Comparison of ENCODE assay signal across 8 cellular contexts in genomic region chr2:222797308-222797707, GRCh38.
DNase-seq lines count a peak whose midpoint lies in the region; ATAC-seq and TF ChIP-seq lines count a peak whose summit lies in the region.
"Had no signal": no experiment of that assay in that cellular context is flagged by ENCODE, and none has a peak within 500 bp of the region (broad histone marks: within the 10 kb centered on the region; RNA-seq: fewer than 3 reads in every experiment).

No MANE protein-coding gene starts in this region.

- H3K18ac ChIP-seq in mesenchymal stem cell (ENCODE audit: low read depth in 1 of 2, low read length in 2 of 2), result no peak overlapping the region

- H2AK5ac ChIP-seq in mesenchymal stem cell (ENCODE audit: low read length, severe bottlenecking), result no peak overlapping the region

- H3K9me2 ChIP-seq in Karpas-422 (replicated peaks; ENCODE audit: insufficient read depth, low read length), result no peaks in the 10 kb centered on the region

- no peak overlapping the region for H3K4me3 Mint-ChIP-seq in activated T-helper 2 cell treated with anti-CD3 and anti-CD28 coated beads, Interferon-gamma antibody, Interleukin-2, Interleukin-4, amounts not matched to agents 10 μg/mL and 5 μg/mL and 100 μg/mL, durations not matched to agents 14 hours and 24 hours and 36 hours (ENCODE audit: low read depth)
- H3K4me3 Mint-ChIP-seq: naive thymus-derived CD8-positive, alpha-beta T cell had no signal

- TF ChIP-seq CTCF in GM10266 (IDR thresholded peaks at IDR 0.05; ENCODE audit: control insufficient read depth, insufficient read depth, low read depth, missing control alignments), result peak; percentile 44
- peak; percentile 52 for TF ChIP-seq CTCF in astrocyte of the cerebellum (IDR thresholded peaks at IDR 0.05; ENCODE audit: low read depth, low read length, missing control alignments)

- DNase-seq in GM10266 (ENCODE audit: extremely low spot score) (peak; percentile 30), Karpas-422 (peak; percentile 67), astrocyte of the cerebellum (ENCODE audit: low read depth) (peak; percentile 35), mesenchymal stem cell (peak; percentile 25), DMS79 treated with DMSO at 0.1 percent for 48 hours (lab: John Stamatoyannopoulos, UW) (no peak)
- DNase-seq in activated T-helper 2 cell treated with anti-CD3 and anti-CD28 coated beads, Interferon-gamma antibody, Interleukin-2, Interleukin-4, amounts not matched to agents 10 μg/mL and 5 μg/mL and 100 μg/mL, durations not matched to agents 14 hours and 24 hours and 36 hours (ENCODE audit: low spot score), result no peak

- no peak overlapping the region for H3K27ac Mint-ChIP-seq in activated T-helper 2 cell treated with anti-CD3 and anti-CD28 coated beads, Interferon-gamma antibody, Interleukin-2, Interleukin-4, amounts not matched to agents 10 μg/mL and 5 μg/mL and 100 μg/mL, durations not matched to agents 14 hours and 24 hours and 36 hours
- H3K27ac Mint-ChIP-seq: naive thymus-derived CD8-positive, alpha-beta T cell had no signal

- no peak overlapping the region for H4K8ac ChIP-seq in mesenchymal stem cell (ENCODE audit: low read length)

- H3K36me3 Mint-ChIP-seq in activated T-helper 2 cell treated with anti-CD3 and anti-CD28 coated beads, Interferon-gamma antibody, Interleukin-2, Interleukin-4, amounts not matched to agents 10 μg/mL and 5 μg/mL and 100 μg/mL, durations not matched to agents 14 hours and 24 hours and 36 hours (ENCODE audit: low read depth), result no peaks in the 10 kb centered on the region
- H3K36me3 Mint-ChIP-seq: naive thymus-derived CD8-positive, alpha-beta T cell had no signal

- no peaks in the 10 kb centered on the region for H3K79me1 ChIP-seq in mesenchymal stem cell (replicated peaks; ENCODE audit: low read length, poor library complexity, severe bottlenecking)

- no peak overlapping the region for H3K4me2 ChIP-seq in Karpas-422 (ENCODE audit: low read depth, low read length, poor library complexity, severe bottlenecking)
- no peak overlapping the region for H3K4me2 ChIP-seq in mesenchymal stem cell (ENCODE audit: low read length, poor library complexity, severe bottlenecking)

- H3K27me3 ChIP-seq in Karpas-422 (ENCODE audit: low read length), result no peaks in the 10 kb centered on the region
- no peaks in the 10 kb centered on the region for H3K27me3 ChIP-seq in mesenchymal stem cell (ENCODE audit: control insufficient read depth in 1 of 2, insufficient read depth in 1 of 2, low read length in 2 of 2)

- H3K4ac ChIP-seq in mesenchymal stem cell (ENCODE audit: low read depth in 1 of 2, low read length in 2 of 2), result no peak overlapping the region

- no peak overlapping the region for H2BK15ac ChIP-seq in mesenchymal stem cell (ENCODE audit: low read depth, poor library complexity, severe bottlenecking)

- intact Hi-C loops in activated T-helper 2 cell treated with anti-CD3 and anti-CD28 coated beads, Interferon-gamma antibody, Interleukin-2, Interleukin-4, amounts not matched to agents 10 μg/mL and 5 μg/mL and 100 μg/mL, durations not matched to agents 14 hours and 24 hours and 36 hours (cut with micrococcal nuclease), result loop anchor here (1.0 to 5.0 kb wide), 4 partner anchors 16 to 106 kb away; partner anchors contain the start of gene ACSL3

- no peaks in the 10 kb centered on the region for H3K9me3 Mint-ChIP-seq in activated T-helper 2 cell treated with anti-CD3 and anti-CD28 coated beads, Interferon-gamma antibody, Interleukin-2, Interleukin-4, amounts not matched to agents 10 μg/mL and 5 μg/mL and 100 μg/mL, durations not matched to agents 14 hours and 24 hours and 36 hours
- H3K9me3 Mint-ChIP-seq: naive thymus-derived CD8-positive, alpha-beta T cell had no signal

- H3K23ac ChIP-seq in mesenchymal stem cell (ENCODE audit: low read length in 2 of 2), result no peak overlapping the region

- H3K9ac ChIP-seq in Karpas-422 (ENCODE audit: low read length) (no peak overlapping the region), mesenchymal stem cell (ENCODE audit: low read length) (peak overlapping the region; percentile 19)

- H4K20me1 ChIP-seq in Karpas-422 (ENCODE audit: insufficient read depth, low read depth, low read length), result no peaks in the 10 kb centered on the region

- ATAC-seq in GM18867 (IDR thresholded peaks at IDR 0.05; ENCODE audit: unreplicated experiment), result no peak
- ATAC-seq: naive thymus-derived CD8-positive, alpha-beta T cell had no signal

- H3K27me3 Mint-ChIP-seq in activated T-helper 2 cell treated with anti-CD3 and anti-CD28 coated beads, Interferon-gamma antibody, Interleukin-2, Interleukin-4, amounts not matched to agents 10 μg/mL and 5 μg/mL and 100 μg/mL, durations not matched to agents 14 hours and 24 hours and 36 hours (ENCODE audit: low read depth), result peaks cover 4% of the 10 kb centered on the region

- H2BK12ac ChIP-seq in mesenchymal stem cell (ENCODE audit: low read length in 2 of 2), result no peak overlapping the region

- H2AFZ ChIP-seq in Karpas-422 (ENCODE audit: low read length) (no peak overlapping the region), mesenchymal stem cell (ENCODE audit: low read depth, low read length) (no peak overlapping the region)

- peaks cover 2% of the 10 kb centered on the region for H3K4me1 Mint-ChIP-seq in activated T-helper 2 cell treated with anti-CD3 and anti-CD28 coated beads, Interferon-gamma antibody, Interleukin-2, Interleukin-4, amounts not matched to agents 10 μg/mL and 5 μg/mL and 100 μg/mL, durations not matched to agents 14 hours and 24 hours and 36 hours (ENCODE audit: low read depth)
- H3K4me1 Mint-ChIP-seq: naive thymus-derived CD8-positive, alpha-beta T cell had no signal

- H3K4me1 ChIP-seq in Karpas-422 (ENCODE audit: low read length), result peaks cover 45% of the 10 kb centered on the region
- H3K4me1 ChIP-seq in mesenchymal stem cell (ENCODE audit: control insufficient read depth, insufficient read depth, low read depth, low read length), result peaks cover 4% of the 10 kb centered on the region

- no peak overlapping the region for H3K4me3 ChIP-seq in Karpas-422 (ENCODE audit: low read length)
- H3K4me3 ChIP-seq in astrocyte of the cerebellum (ENCODE audit: low read depth, low read length), result no peak overlapping the region
- H3K4me3 ChIP-seq in mesenchymal stem cell (ENCODE audit: insufficient read depth in 1 of 2, low read depth in 1 of 2, low read length in 2 of 2), result no peak overlapping the region

- H4K91ac ChIP-seq in mesenchymal stem cell (ENCODE audit: low read length), result no peak overlapping the region

- H3K79me2 ChIP-seq in Karpas-422 (ENCODE audit: low read length), result no peaks in the 10 kb centered on the region

- no CpG with 5 or more reads among the region's 2 CpGs for WGBS in mesenchymal stem cell

- in situ Hi-C loops in astrocyte of the cerebellum (cut with HindIII; ENCODE audit: low sequenced_read_pairs), result no loop called here

- H3K14ac ChIP-seq in mesenchymal stem cell (ENCODE audit: low read length in 2 of 2), result no peak overlapping the region

- no peak overlapping the region for H2BK120ac ChIP-seq in mesenchymal stem cell (ENCODE audit: low read depth, low read length)

- H2BK5ac ChIP-seq in mesenchymal stem cell (ENCODE audit: low read depth, low read length, poor library complexity, severe bottlenecking), result no peak overlapping the region

- H3K36me3 ChIP-seq in Karpas-422 (ENCODE audit: insufficient read depth, low read length) (no peaks in the 10 kb centered on the region), mesenchymal stem cell (ENCODE audit: control insufficient read depth in 1 of 2, insufficient read depth in 2 of 2, low read depth in 1 of 2, low read length in 2 of 2) (no peaks in the 10 kb centered on the region)

- H3K27ac ChIP-seq in Karpas-422 (ENCODE audit: low read length) (no peak overlapping the region), mesenchymal stem cell (ENCODE audit: low read length, poor library complexity, severe bottlenecking) (no peak overlapping the region)

- H3K9me3 ChIP-seq in Karpas-422 (ENCODE audit: low read length), result no peaks in the 10 kb centered on the region
- H3K9me3 ChIP-seq in mesenchymal stem cell (ENCODE audit: control insufficient read depth, low read length), result no peaks in the 10 kb centered on the region

Comparison
In these comparisons a context has a peak if more than half of its experiments do, and no peak if none do; other contexts are left out.
1. DNase-seq: peak in GM10266 (single experiment), Karpas-422 (single experiment), astrocyte of the cerebellum (single experiment) and mesenchymal stem cell (single experiment); none in activated T-helper 2 cell treated with anti-CD3 and anti-CD28 coated beads, Interferon-gamma antibody, Interleukin-2, Interleukin-4, amounts not matched to agents 10 μg/mL and 5 μg/mL and 100 μg/mL, durations not matched to agents 14 hours and 24 hours and 36 hours (single experiment) and DMS79 treated with DMSO at 0.1 percent for 48 hours (single experiment).